Comparison of ENCODE assay signal across 21 cellular contexts in genomic region chr3:46593979-46594378, GRCh38. TPM values are rescaled to one million over a fixed set of nuclear protein-coding genes. Genes with fewer than 3 reads are reported as not detected.
DNase-seq lines count a peak whose midpoint lies in the region; ATAC-seq and TF ChIP-seq lines count a peak whose summit lies in the region.
"Had no signal": no experiment of that assay in that cellular context is flagged by ENCODE, and none has a peak within 500 bp of the region (broad histone marks: within the 10 kb centered on the region; RNA-seq: fewer than 3 reads in every experiment).

No MANE protein-coding gene starts in this region.

- intact Hi-C loops in MCF 10A (cut with micrococcal nuclease): no loop called here

- POLR2A ChIA-PET in MCF 10A (lab: Yijun Ruan, JAX): no interaction called here

- H3K4me1 Mint-ChIP-seq in MCF 10A (ENCODE audit: insufficient read depth, unreplicated experiment): no peaks in the 10 kb centered on the region
- H3K4me1 Mint-ChIP-seq: CD4-positive, alpha-beta memory T cell had no signal

- CTCF ChIA-PET in MCF 10A (lab: Yijun Ruan, JAX): interaction anchor here (0.6 kb wide), 1 partner anchor 22 kb away, joined by 7 read pairs; no protein-coding TSS in a partner anchor

- H3K4me3 Mint-ChIP-seq in MCF 10A (ENCODE audit: unreplicated experiment): no peak overlapping the region
- H3K4me3 Mint-ChIP-seq: CD4-positive, alpha-beta memory T cell; GM23338; H9 had no signal

- DNase-seq in LNCaP clone FGC (ENCODE audit: low read depth) (peak; percentile 34), foreskin melanocyte (peak; percentile 47), MCF 10A (ENCODE audit: unreplicated experiment) (no peak)
- DNase-seq: C1 segment of cervical spinal cord; Calu3; CD4-positive, alpha-beta memory T cell; COR-L47; DMS53; DMS79 treated with DMSO at 0.1 percent for 48 hours; GF-D8; H9 had no signal

- H3K27ac ChIP-seq in VCaP: peak overlapping the region; percentile 58

- ATAC-seq in HG02678 (IDR thresholded peaks at IDR 0.05; ENCODE audit: unreplicated experiment) (no peak), HG02885 (IDR thresholded peaks at IDR 0.05; ENCODE audit: poor library complexity, unreplicated experiment) (no peak)
- ATAC-seq: HCT116 had no signal

- peaks cover 6% of the 10 kb centered on the region for H3K36me3 Mint-ChIP-seq in MCF 10A (ENCODE audit: insufficient read depth, unreplicated experiment)
- H3K36me3 Mint-ChIP-seq: CD4-positive, alpha-beta memory T cell had no signal

- peaks cover 12% of the 10 kb centered on the region for H3K27me3 Mint-ChIP-seq in MCF 10A (ENCODE audit: insufficient read depth, unreplicated experiment)

- H3K27ac Mint-ChIP-seq in MCF 10A (ENCODE audit: low read depth, unreplicated experiment): no peak overlapping the region
- H3K27ac Mint-ChIP-seq: CD4-positive, alpha-beta memory T cell; GM23338; H9 had no signal

- no TSS peak for BruUV-seq in MCF 10A (replicated peaks; lab: Mats Ljungman, UMichigan)

- TF ChIP-seq CTCF in LNCaP clone FGC (IDR thresholded peaks at IDR 0.05; ENCODE audit: control insufficient read depth, extremely low read depth, insufficient read depth) (no peak), VCaP (conservative IDR thresholded peaks at IDR 0.05) (no peak), MCF 10A (IDR thresholded peaks at IDR 0.05; ENCODE audit: unreplicated experiment) (no peak)

- peaks cover 8% of the 10 kb centered on the region for H3K9me3 Mint-ChIP-seq in MCF 10A (ENCODE audit: unreplicated experiment)
- H3K9me3 Mint-ChIP-seq: CD4-positive, alpha-beta memory T cell had no signal

- no peak overlapping the region for H3K4me3 ChIP-seq in LNCaP clone FGC (ENCODE audit: low read depth, low read length)
- H3K4me3 ChIP-seq: GM23338 had no signal

RNA-seq across cellular contexts. Expression of gene FAM240A, which starts 18.3 kb away (rescaled TPM):
- total RNA-seq in MCF 10A (2022): not detected in 2 replicates
- total RNA-seq: A172; A673; Calu3; CD4-positive, alpha-beta memory T cell; Daoy; G401; GM23338; H4 had no signal

RNA-seq across cellular contexts. Expression of gene LRRC2, which starts 27.9 kb away (rescaled TPM):
- total RNA-seq in MCF 10A (2022): not detected in 2 replicates
- total RNA-seq: A172, Calu3, G401 had no signal
